Comparison of ENCODE assay signal across 1 cellular context in genomic region chr6:3226422-3227362, GRCh38.
TF ChIP-seq lines count a peak whose summit lies in the region.

No MANE protein-coding gene starts in this region.

TF ChIP-seq in K562, 482 proteins besides CTCF, POLR2A, EP300 and RAD21 (continued from another document and continues in another):
- TF ChIP-seq ETS1 (conservative IDR thresholded peaks at IDR 0.05; ENCODE audit: control insufficient read depth, low read depth, low read length) = 0 out of 2 replicates have a peak, but pooled peaks have one; percentile 16
- TF ChIP-seq RFX1 (IDR thresholded peaks at IDR 0.05) = peak; percentile 83
- TF ChIP-seq ZNF318 (IDR thresholded peaks at IDR 0.05; ENCODE audit: borderline replicate concordance in 1 of 2, low read depth in 1 of 2) = no peak
- TF ChIP-seq HDAC6 (IDR thresholded peaks at IDR 0.05; ENCODE audit: low read depth, low read length) = no peak
- no peak for TF ChIP-seq ID3 (CRISPR knock-in tag; IDR thresholded peaks at IDR 0.05)
- 0 out of 2 replicates have a peak, but pooled peaks have one; percentile 77 for TF ChIP-seq ID3 (tag; IDR thresholded peaks at IDR 0.05)
- no peak for TF ChIP-seq ZFP91 (CRISPR knock-in tag; IDR thresholded peaks at IDR 0.05)
- TF ChIP-seq POLR3A (IDR thresholded peaks at IDR 0.05; ENCODE audit: borderline replicate concordance, extremely low read depth, insufficient read depth, insufficient read length) = no peak
- no peak for TF ChIP-seq ZNF436 (CRISPR knock-in tag; IDR thresholded peaks at IDR 0.05)
- TF ChIP-seq LCOR (CRISPR knock-in tag; IDR thresholded peaks at IDR 0.05) = 0 out of 2 replicates have a peak, but pooled peaks have one; percentile 65
- TF ChIP-seq RNF219 (CRISPR knock-in tag; IDR thresholded peaks at IDR 0.05) = no peak
- no peak for TF ChIP-seq CREB3L1 (IDR thresholded peaks at IDR 0.05; ENCODE audit: borderline replicate concordance, low read depth)
- no peak for TF ChIP-seq ATF3 (IDR thresholded peaks at IDR 0.05)
- TF ChIP-seq ATF3 (CRISPR knock-in tag; conservative IDR thresholded peaks at IDR 0.05) = 0 out of 2 replicates have a peak, but pooled peaks have one; percentile 21
- no peak for TF ChIP-seq MXI1 (IDR thresholded peaks at IDR 0.05; ENCODE audit: low read depth, low read length)
- TF ChIP-seq ZNF212 (CRISPR knock-in tag; IDR thresholded peaks at IDR 0.05) = no peak
- peak; percentile 22; the same call in 1 of the 2 replicates for TF ChIP-seq NR3C1 (CRISPR knock-in tag; IDR thresholded peaks at IDR 0.05)
- peak; percentile 56 for TF ChIP-seq ZFX (CRISPR knock-in tag; IDR thresholded peaks at IDR 0.05)
- peak; percentile 28; the same call in 1 of the 2 replicates for TF ChIP-seq BHLHE40 (IDR thresholded peaks at IDR 0.05; ENCODE audit: low read length)
- peak in 1 of 2 experiments; percentile 44; a peak in 1 of 4 replicates for TF ChIP-seq HDAC1 (IDR thresholded peaks at IDR 0.05)
- peak; percentile 97 for TF ChIP-seq L3MBTL2 (IDR thresholded peaks at IDR 0.05)
- no peak for TF ChIP-seq HINFP (tag; conservative IDR thresholded peaks at IDR 0.05; ENCODE audit: low read depth)
- TF ChIP-seq SAFB (IDR thresholded peaks at IDR 0.05; ENCODE audit: borderline replicate concordance, low read depth, low read length) = no peak
- TF ChIP-seq MAZ (CRISPR knock-in tag; conservative IDR thresholded peaks at IDR 0.05 in 1 of 2, IDR thresholded peaks at IDR 0.05 in 1 of 2) = peak; percentile 45 to 60; a peak in 2 of 4 replicates
- TF ChIP-seq ZNF780A (CRISPR knock-in tag; IDR thresholded peaks at IDR 0.05) = no peak
- no peak for TF ChIP-seq NBN (IDR thresholded peaks at IDR 0.05; ENCODE audit: low read depth)
- no peak for TF ChIP-seq DNMT1 (IDR thresholded peaks at IDR 0.05)
- TF ChIP-seq ZBTB33 (CRISPR knock-in tag; IDR thresholded peaks at IDR 0.05) = peak; percentile 67; the same call in 1 of the 2 replicates
- TF ChIP-seq SPI1 (IDR thresholded peaks at IDR 0.05; ENCODE audit: borderline replicate concordance, low read depth, low read length) = peak; percentile 60; the same call in 1 of the 2 replicates
- TF ChIP-seq ZBTB1 (CRISPR knock-in tag; IDR thresholded peaks at IDR 0.05; ENCODE audit: borderline replicate concordance, low read depth) = 0 out of 2 replicates have a peak, but pooled peaks have one; percentile 45
- TF ChIP-seq UBTF (IDR thresholded peaks at IDR 0.05; ENCODE audit: borderline replicate concordance in 1 of 2, low read depth in 2 of 2, low read length in 2 of 2) = peak in 1 of 2 experiments; percentile 24; a peak in 1 of 4 replicates
- TF ChIP-seq ZNF778 (CRISPR knock-in tag; IDR thresholded peaks at IDR 0.05) = no peak
